1 cellular context compared by ENCODE assay signal in the genomic region with DNA sequence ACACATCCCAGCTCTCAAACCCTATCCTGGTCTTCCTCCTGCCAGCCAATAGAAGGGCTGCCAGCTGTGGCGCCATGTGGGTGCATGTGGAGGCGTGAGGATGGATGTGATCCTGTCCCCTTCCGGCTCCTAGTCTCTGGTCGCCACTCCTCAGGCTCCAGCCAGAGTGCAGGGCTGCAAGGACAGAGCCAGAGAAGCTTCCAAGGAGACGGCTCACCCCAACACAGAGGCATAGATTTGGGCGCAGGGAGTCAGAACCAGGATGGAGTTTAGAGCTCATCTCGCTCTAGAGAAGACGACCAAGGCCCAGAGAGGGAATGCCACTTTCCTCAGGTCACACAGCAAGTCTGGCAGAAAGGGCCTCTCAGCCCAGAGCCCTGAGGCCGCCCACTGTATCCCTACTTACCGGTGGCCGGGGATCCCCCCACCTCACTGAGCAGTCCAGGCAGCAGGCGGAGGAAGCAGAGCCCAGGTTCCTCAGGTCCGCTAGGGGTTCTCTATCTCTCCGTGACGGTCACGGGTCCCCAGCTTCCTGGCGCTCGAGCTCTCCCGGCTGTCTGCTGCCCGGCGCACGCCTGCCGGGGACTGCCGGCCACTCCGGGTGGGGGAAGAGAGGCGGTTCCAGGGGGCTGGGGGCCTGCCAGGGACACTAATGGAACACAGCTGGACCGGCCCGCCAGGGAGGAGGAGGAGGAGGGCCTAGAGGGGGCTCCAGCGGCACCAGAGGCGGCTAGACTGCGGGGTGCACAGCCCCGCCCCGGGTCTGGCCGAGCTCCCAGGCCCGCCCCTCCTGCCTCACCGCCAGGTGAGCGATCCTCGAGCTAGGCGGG.
A peak's percentile ranks its signal among the peaks of the same experiment; 100 is the strongest.
TF ChIP-seq lines count a peak whose summit lies in the region.

Gene COL16A1 (minus strand): TSS at position 587 of the 830 bp plus-strand sequence. CDS start 1,824 bp downstream, outside the sequence.

TF ChIP-seq in K562, 482 proteins besides CTCF, POLR2A, EP300 and RAD21 (continued from another document):
- TF ChIP-seq, protein P1, sequence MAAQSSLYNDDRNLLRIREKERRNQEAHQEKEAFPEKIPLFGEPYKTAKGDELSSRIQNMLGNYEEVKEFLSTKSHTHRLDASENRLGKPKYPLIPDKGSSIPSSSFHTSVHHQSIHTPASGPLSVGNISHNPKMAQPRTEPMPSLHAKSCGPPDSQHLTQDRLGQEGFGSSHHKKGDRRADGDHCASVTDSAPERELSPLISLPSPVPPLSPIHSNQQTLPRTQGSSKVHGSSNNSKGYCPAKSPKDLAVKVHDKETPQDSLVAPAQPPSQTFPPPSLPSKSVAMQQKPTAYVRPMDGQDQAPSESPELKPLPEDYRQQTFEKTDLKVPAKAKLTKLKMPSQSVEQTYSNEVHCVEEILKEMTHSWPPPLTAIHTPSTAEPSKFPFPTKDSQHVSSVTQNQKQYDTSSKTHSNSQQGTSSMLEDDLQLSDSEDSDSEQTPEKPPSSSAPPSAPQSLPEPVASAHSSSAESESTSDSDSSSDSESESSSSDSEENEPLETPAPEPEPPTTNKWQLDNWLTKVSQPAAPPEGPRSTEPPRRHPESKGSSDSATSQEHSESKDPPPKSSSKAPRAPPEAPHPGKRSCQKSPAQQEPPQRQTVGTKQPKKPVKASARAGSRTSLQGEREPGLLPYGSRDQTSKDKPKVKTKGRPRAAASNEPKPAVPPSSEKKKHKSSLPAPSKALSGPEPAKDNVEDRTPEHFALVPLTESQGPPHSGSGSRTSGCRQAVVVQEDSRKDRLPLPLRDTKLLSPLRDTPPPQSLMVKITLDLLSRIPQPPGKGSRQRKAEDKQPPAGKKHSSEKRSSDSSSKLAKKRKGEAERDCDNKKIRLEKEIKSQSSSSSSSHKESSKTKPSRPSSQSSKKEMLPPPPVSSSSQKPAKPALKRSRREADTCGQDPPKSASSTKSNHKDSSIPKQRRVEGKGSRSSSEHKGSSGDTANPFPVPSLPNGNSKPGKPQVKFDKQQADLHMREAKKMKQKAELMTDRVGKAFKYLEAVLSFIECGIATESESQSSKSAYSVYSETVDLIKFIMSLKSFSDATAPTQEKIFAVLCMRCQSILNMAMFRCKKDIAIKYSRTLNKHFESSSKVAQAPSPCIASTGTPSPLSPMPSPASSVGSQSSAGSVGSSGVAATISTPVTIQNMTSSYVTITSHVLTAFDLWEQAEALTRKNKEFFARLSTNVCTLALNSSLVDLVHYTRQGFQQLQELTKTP (IDR thresholded peaks at IDR 0.05; ENCODE audit: low read depth in 1 of 2, partially characterized antibody in 2 of 2), result no peak
- TF ChIP-seq ZBED1 (IDR thresholded peaks at IDR 0.05) (no peak), ZBTB8A (IDR thresholded peaks at IDR 0.05; ENCODE audit: partially characterized antibody) (no peak), ZNF449 (CRISPR knock-in tag; IDR thresholded peaks at IDR 0.05) (no peak), NRF1 (conservative IDR thresholded peaks at IDR 0.05 in 1 of 2, IDR thresholded peaks at IDR 0.05 in 1 of 2) (peak in 1 of 2 experiments; percentile 35; a peak in 3 of 4 replicates), CHD2 (IDR thresholded peaks at IDR 0.05; ENCODE audit: low read depth, low read length) (no peak), ZFP36 (IDR thresholded peaks at IDR 0.05; ENCODE audit: low read depth, low read length, partially characterized antibody) (peak; percentile 86), HDAC6 (IDR thresholded peaks at IDR 0.05; ENCODE audit: low read depth, low read length) (no peak), RCOR1 (IDR thresholded peaks at IDR 0.05; ENCODE audit: borderline replicate concordance in 1 of 2, low read depth in 2 of 2, low read length in 2 of 2) (0 out of 4 replicates have a peak, but pooled peaks of 1 of the 2 experiments have one; percentile 9), ZFP1 (CRISPR knock-in tag; IDR thresholded peaks at IDR 0.05) (no peak), ZBTB7A (IDR thresholded peaks at IDR 0.05; ENCODE audit: borderline replicate concordance, control insufficient read depth, low read depth, low read length) (peak; percentile 28; the same call in 1 of the 2 replicates), BRD9 (IDR thresholded peaks at IDR 0.05; ENCODE audit: low read depth, partially characterized antibody) (peak; percentile 51), ZNF707 (CRISPR knock-in tag; conservative IDR thresholded peaks at IDR 0.05) (no peak), PTBP1 (IDR thresholded peaks at IDR 0.05; ENCODE audit: low read depth, low read length) (0 out of 2 replicates have a peak, but pooled peaks have one; percentile 38), KDM1A (IDR thresholded peaks at IDR 0.05) (peak in 1 of 2 experiments; percentile 75; a peak in 2 of 4 replicates)
- TF ChIP-seq, protein P2, sequence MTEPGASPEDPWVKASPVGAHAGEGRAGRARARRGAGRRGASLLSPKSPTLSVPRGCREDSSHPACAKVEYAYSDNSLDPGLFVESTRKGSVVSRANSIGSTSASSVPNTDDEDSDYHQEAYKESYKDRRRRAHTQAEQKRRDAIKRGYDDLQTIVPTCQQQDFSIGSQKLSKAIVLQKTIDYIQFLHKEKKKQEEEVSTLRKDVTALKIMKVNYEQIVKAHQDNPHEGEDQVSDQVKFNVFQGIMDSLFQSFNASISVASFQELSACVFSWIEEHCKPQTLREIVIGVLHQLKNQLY (CRISPR knock-in tag; conservative IDR thresholded peaks at IDR 0.05), result no peak
- TF ChIP-seq, protein P3, sequence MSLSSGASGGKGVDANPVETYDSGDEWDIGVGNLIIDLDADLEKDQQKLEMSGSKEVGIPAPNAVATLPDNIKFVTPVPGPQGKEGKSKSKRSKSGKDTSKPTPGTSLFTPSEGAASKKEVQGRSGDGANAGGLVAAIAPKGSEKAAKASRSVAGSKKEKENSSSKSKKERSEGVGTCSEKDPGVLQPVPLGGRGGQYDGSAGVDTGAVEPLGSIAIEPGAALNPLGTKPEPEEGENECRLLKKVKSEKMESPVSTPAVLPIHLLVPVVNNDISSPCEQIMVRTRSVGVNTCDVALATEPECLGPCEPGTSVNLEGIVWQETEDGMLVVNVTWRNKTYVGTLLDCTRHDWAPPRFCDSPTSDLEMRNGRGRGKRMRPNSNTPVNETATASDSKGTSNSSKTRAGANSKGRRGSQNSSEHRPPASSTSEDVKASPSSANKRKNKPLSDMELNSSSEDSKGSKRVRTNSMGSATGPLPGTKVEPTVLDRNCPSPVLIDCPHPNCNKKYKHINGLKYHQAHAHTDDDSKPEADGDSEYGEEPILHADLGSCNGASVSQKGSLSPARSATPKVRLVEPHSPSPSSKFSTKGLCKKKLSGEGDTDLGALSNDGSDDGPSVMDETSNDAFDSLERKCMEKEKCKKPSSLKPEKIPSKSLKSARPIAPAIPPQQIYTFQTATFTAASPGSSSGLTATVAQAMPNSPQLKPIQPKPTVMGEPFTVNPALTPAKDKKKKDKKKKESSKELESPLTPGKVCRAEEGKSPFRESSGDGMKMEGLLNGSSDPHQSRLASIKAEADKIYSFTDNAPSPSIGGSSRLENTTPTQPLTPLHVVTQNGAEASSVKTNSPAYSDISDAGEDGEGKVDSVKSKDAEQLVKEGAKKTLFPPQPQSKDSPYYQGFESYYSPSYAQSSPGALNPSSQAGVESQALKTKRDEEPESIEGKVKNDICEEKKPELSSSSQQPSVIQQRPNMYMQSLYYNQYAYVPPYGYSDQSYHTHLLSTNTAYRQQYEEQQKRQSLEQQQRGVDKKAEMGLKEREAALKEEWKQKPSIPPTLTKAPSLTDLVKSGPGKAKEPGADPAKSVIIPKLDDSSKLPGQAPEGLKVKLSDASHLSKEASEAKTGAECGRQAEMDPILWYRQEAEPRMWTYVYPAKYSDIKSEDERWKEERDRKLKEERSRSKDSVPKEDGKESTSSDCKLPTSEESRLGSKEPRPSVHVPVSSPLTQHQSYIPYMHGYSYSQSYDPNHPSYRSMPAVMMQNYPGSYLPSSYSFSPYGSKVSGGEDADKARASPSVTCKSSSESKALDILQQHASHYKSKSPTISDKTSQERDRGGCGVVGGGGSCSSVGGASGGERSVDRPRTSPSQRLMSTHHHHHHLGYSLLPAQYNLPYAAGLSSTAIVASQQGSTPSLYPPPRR (CRISPR knock-in tag; IDR thresholded peaks at IDR 0.05; ENCODE audit: borderline replicate concordance), result no peak
- TF ChIP-seq, protein P4, sequence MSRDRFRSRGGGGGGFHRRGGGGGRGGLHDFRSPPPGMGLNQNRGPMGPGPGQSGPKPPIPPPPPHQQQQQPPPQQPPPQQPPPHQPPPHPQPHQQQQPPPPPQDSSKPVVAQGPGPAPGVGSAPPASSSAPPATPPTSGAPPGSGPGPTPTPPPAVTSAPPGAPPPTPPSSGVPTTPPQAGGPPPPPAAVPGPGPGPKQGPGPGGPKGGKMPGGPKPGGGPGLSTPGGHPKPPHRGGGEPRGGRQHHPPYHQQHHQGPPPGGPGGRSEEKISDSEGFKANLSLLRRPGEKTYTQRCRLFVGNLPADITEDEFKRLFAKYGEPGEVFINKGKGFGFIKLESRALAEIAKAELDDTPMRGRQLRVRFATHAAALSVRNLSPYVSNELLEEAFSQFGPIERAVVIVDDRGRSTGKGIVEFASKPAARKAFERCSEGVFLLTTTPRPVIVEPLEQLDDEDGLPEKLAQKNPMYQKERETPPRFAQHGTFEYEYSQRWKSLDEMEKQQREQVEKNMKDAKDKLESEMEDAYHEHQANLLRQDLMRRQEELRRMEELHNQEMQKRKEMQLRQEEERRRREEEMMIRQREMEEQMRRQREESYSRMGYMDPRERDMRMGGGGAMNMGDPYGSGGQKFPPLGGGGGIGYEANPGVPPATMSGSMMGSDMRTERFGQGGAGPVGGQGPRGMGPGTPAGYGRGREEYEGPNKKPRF (IDR thresholded peaks at IDR 0.05; ENCODE audit: low read depth, low read length), result no peak
- TF ChIP-seq, protein P5, sequence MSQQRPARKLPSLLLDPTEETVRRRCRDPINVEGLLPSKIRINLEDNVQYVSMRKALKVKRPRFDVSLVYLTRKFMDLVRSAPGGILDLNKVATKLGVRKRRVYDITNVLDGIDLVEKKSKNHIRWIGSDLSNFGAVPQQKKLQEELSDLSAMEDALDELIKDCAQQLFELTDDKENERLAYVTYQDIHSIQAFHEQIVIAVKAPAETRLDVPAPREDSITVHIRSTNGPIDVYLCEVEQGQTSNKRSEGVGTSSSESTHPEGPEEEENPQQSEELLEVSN (IDR thresholded peaks at IDR 0.05; ENCODE audit: borderline replicate concordance in 1 of 2, extremely low read depth in 1 of 2, insufficient read depth in 1 of 2, insufficient read length in 1 of 2, low read depth in 1 of 2, low read length in 1 of 2, poor library complexity in 1 of 2, severe bottlenecking in 1 of 2), result peak in 1 of 2 experiments; percentile 3
TF ChIP-seq in K562: peak in this region for 12.
